In the genomic region with DNA sequence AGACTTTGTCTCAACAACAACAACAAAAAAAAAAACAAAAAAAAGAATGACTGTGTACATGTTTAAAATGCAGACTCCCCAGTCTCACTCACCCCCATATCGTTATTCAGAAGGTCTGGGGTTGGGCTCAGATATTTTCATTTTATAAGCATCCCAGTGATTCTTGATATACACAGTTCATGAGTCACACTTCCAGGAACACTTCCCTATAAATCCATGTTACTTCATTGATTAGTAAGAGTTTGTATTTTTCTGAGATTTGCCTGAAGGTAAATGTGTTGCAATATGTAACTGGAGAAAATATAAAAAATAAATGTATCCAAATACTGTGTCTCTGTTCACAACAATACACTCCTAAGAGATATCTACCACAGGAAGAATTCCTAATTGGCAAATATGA, we compare ENCODE assay signal across 27 cellular contexts. TPM values are rescaled to one million over a fixed set of nuclear protein-coding genes. Genes with fewer than 3 reads are reported as not detected.
A peak's percentile ranks its signal among the peaks of the same experiment; 100 is the strongest.
DNase-seq lines count a peak whose midpoint lies in the region; ATAC-seq, FAIRE-seq and TF ChIP-seq lines count a peak whose summit lies in the region.
"Had no signal": no experiment of that assay in that cellular context is flagged by ENCODE, and none has a peak within 500 bp of the region (broad histone marks: within the 10 kb centered on the region; RNA-seq: fewer than 3 reads in every experiment).

No MANE protein-coding gene starts in this region.

- TF ChIP-seq CTCF in PC-3 (conservative IDR thresholded peaks at IDR 0.05; ENCODE audit: low read depth, low read length) (no peak), RWPE1 (conservative IDR thresholded peaks at IDR 0.05; ENCODE audit: low read depth) (no peak), bronchial epithelial cell (IDR thresholded peaks at IDR 0.05; ENCODE audit: insufficient read depth, low read length, severe bottlenecking) (no peak)

- no peak overlapping the region for H3K4me3 ChIP-seq in PC-3 (ENCODE audit: low read length)
- no peak overlapping the region for H3K4me3 ChIP-seq in bronchial epithelial cell (ENCODE audit: low read depth, low read length)
- H3K4me3 ChIP-seq: A549; BLaER1 treated with 17β-estradiol and CSF1 and Interleukin-3, amounts not matched to agents 10 nM and 100 nM; GM23338 had no signal

- no peaks in the 10 kb centered on the region for H3K9me3 ChIP-seq in PC-3 (ENCODE audit: low read length)
- H3K9me3 ChIP-seq: A549, BE2C had no signal

- CTCF ChIA-PET in PC-3 (lab: Charles Lee) (interaction anchor here (0.7 kb wide), 1 partner anchor 966 kb away, joined by 5 read pairs; no protein-coding TSS in a partner anchor), RWPE1 (lab: Yijun Ruan, JAX) (no interaction called here)
- CTCF ChIA-PET in activated naive CD4-positive, alpha-beta T cell treated with anti-CD3 and anti-CD28 coated beads for 36 hours (lab: Charles Lee), result no interaction called here

- H3K36me3 Mint-ChIP-seq in activated naive CD4-positive, alpha-beta T cell treated with anti-CD3 and anti-CD28 coated beads for 36 hours (ENCODE audit: low read depth), result no peaks in the 10 kb centered on the region
- H3K36me3 Mint-ChIP-seq: CD8-positive, alpha-beta memory T cell had no signal

- no peaks in the 10 kb centered on the region for H4K20me1 ChIP-seq in PC-3 (ENCODE audit: low read length)

- H3K4me1 ChIP-seq in PC-3 (ENCODE audit: insufficient read depth, low read length), result peaks cover 22% of the 10 kb centered on the region
- H3K4me1 ChIP-seq: A549; BE2C; BLaER1 treated with 17β-estradiol and CSF1 and Interleukin-3, amounts not matched to agents 10 nM and 100 nM had no signal

- POLR2A ChIA-PET in PC-3 (lab: Charles Lee; ENCODE audit: unreplicated experiment) (no interaction called here), RWPE1 (lab: Yijun Ruan, JAX; ENCODE audit: low non-redundant PET) (no interaction called here)

- H3K4me3 Mint-ChIP-seq in activated naive CD4-positive, alpha-beta T cell treated with anti-CD3 and anti-CD28 coated beads for 36 hours, result no peak overlapping the region
- H3K4me3 Mint-ChIP-seq: CD14-positive monocyte; CD4-positive, alpha-beta T cell; CD8-positive, alpha-beta memory T cell; GM23338; H9 had no signal

- H3K9me2 ChIP-seq in PC-3 (replicated peaks; ENCODE audit: low read length), result no peaks in the 10 kb centered on the region

- H3K4me2 ChIP-seq in PC-3 (ENCODE audit: low read length), result peak overlapping the region; percentile 8; the same call in 1 of the 2 replicates
- H3K4me2 ChIP-seq: A549; BLaER1 treated with 17β-estradiol and CSF1 and Interleukin-3, amounts not matched to agents 10 nM and 100 nM; GM23338 had no signal

- no peak overlapping the region for H3K27ac Mint-ChIP-seq in activated naive CD4-positive, alpha-beta T cell treated with anti-CD3 and anti-CD28 coated beads for 36 hours
- H3K27ac Mint-ChIP-seq: CD14-positive monocyte; CD4-positive, alpha-beta T cell; CD8-positive, alpha-beta memory T cell; GM23338; H9 had no signal

- peaks cover 45% of the 10 kb centered on the region for H3K27me3 Mint-ChIP-seq in activated naive CD4-positive, alpha-beta T cell treated with anti-CD3 and anti-CD28 coated beads for 36 hours (ENCODE audit: low read depth)

- no peaks in the 10 kb centered on the region for H3K36me3 ChIP-seq in PC-3 (ENCODE audit: low read depth, low read length)
- no peaks in the 10 kb centered on the region for H3K36me3 ChIP-seq in bronchial epithelial cell (ENCODE audit: control insufficient read depth, insufficient read depth, low read length)
- H3K36me3 ChIP-seq: BE2C; BLaER1 treated with 17β-estradiol and CSF1 and Interleukin-3, amounts not matched to agents 10 nM and 100 nM had no signal

- BruUV-seq in PC-3 (replicated peaks; lab: Mats Ljungman, UMichigan), result no TSS peak

- intact Hi-C loops in PC-3 (cut with micrococcal nuclease), result no loop called here
- intact Hi-C loops in activated naive CD4-positive, alpha-beta T cell treated with anti-CD3 and anti-CD28 coated beads for 36 hours (cut with micrococcal nuclease), result no loop called here

- peak; percentile 69 for DNase-seq in PC-3
- peak; percentile 33 for DNase-seq in RWPE1 (ENCODE audit: low spot score)
- DNase-seq in bronchial epithelial cell (ENCODE audit: low read depth), result peak; percentile 54
- DNase-seq in occipital lobe (lab: John Stamatoyannopoulos, UW), result no peak
- DNase-seq in activated naive CD4-positive, alpha-beta T cell treated with anti-CD3 and anti-CD28 coated beads for 36 hours, result no peak
- DNase-seq: 8988T; ACHN; AML-193; BE2C; CD4-positive, alpha-beta T cell; CD8-positive, alpha-beta memory T cell; DMS 273 treated with DMSO at 0.1 percent for 48 hours; DMS79; GF-D8; H9 had no signal

- H3K9ac ChIP-seq in PC-3 (ENCODE audit: low read length), result no peak overlapping the region
- H3K9ac ChIP-seq: BLaER1 treated with 17β-estradiol and CSF1 and Interleukin-3, amounts not matched to agents 10 nM and 100 nM had no signal

- peaks cover 22% of the 10 kb centered on the region; the same call in 1 of the 2 replicates for H3K27me3 ChIP-seq in PC-3 (ENCODE audit: low read length)
- peaks cover 18% of the 10 kb centered on the region for H3K27me3 ChIP-seq in bronchial epithelial cell (ENCODE audit: control insufficient read depth, insufficient read depth, low read length)

- FAIRE-seq in bronchial epithelial cell (lab: Jason Lieb, UNC), result no peak
- FAIRE-seq: A549, D721Med, GM12891, GM18507 had no signal

- H3K27ac ChIP-seq in PC-3 (ENCODE audit: low read length), result no peak overlapping the region
- no peak overlapping the region for H3K27ac ChIP-seq in RWPE1
- H3K27ac ChIP-seq: A549; BLaER1 treated with 17β-estradiol and CSF1 and Interleukin-3, amounts not matched to agents 10 nM and 100 nM had no signal

- H3K4me1 Mint-ChIP-seq in activated naive CD4-positive, alpha-beta T cell treated with anti-CD3 and anti-CD28 coated beads for 36 hours (ENCODE audit: low read depth), result peaks cover 11% of the 10 kb centered on the region

- no peak for ATAC-seq in PC-3
- ATAC-seq in HG02678 (IDR thresholded peaks at IDR 0.05; ENCODE audit: unreplicated experiment), result no peak
- ATAC-seq: A549, GM23338, HCT116 had no signal

- H3K79me2 ChIP-seq in PC-3 (ENCODE audit: low read length), result no peaks in the 10 kb centered on the region

- H3K9me3 Mint-ChIP-seq in activated naive CD4-positive, alpha-beta T cell treated with anti-CD3 and anti-CD28 coated beads for 36 hours, result no peaks in the 10 kb centered on the region
- H3K9me3 Mint-ChIP-seq: CD4-positive, alpha-beta T cell had no signal

- H3F3A ChIP-seq in PC-3 (ENCODE audit: low read length, unreplicated experiment), result no peaks in the 10 kb centered on the region

- no peak overlapping the region for H2AFZ ChIP-seq in PC-3 (ENCODE audit: low read length)
- H2AFZ ChIP-seq: GM23338 had no signal

RNA-seq across cellular contexts. Expression of gene PDX1, which starts 6.7 kb away (rescaled TPM):
- total RNA-seq in PC-3 (2014; rRNA removed) (0.17 TPM in 1 of 2 replicates, not detected in the other), bronchial epithelial cell (not detected in 2 replicates), occipital lobe (not detected)
- not detected for total RNA-seq in activated naive CD4-positive, alpha-beta T cell treated with anti-CD3 and anti-CD28 coated beads for 36 hours
- total RNA-seq: CD4-positive, alpha-beta T cell; CD8-positive, alpha-beta memory T cell; Daoy; G401; GM23338; H4; H9 had no signal

RNA-seq across cellular contexts. Expression of gene CDX2, which starts 56.0 kb away (rescaled TPM):
- total RNA-seq in PC-3 (2014; rRNA removed) (0.62 TPM in 1 of 2 replicates, not detected in the other), bronchial epithelial cell (not detected in 2 replicates), occipital lobe (not detected)
- not detected for total RNA-seq in activated naive CD4-positive, alpha-beta T cell treated with anti-CD3 and anti-CD28 coated beads for 36 hours
- total RNA-seq: CD4-positive, alpha-beta T cell; CD8-positive, alpha-beta memory T cell; Daoy; GM23338; H4; H9 had no signal

Comparison
In these comparisons a context has a peak if more than half of its experiments do, and no peak if none do; other contexts are left out.
1. DNase-seq: peak in PC-3 (single experiment), RWPE1 (single experiment) and bronchial epithelial cell (single experiment); none in occipital lobe (single experiment) and activated naive CD4-positive, alpha-beta T cell treated with anti-CD3 and anti-CD28 coated beads for 36 hours (single experiment).